ENCODE assay signal across 1 cellular context in the genomic region with DNA sequence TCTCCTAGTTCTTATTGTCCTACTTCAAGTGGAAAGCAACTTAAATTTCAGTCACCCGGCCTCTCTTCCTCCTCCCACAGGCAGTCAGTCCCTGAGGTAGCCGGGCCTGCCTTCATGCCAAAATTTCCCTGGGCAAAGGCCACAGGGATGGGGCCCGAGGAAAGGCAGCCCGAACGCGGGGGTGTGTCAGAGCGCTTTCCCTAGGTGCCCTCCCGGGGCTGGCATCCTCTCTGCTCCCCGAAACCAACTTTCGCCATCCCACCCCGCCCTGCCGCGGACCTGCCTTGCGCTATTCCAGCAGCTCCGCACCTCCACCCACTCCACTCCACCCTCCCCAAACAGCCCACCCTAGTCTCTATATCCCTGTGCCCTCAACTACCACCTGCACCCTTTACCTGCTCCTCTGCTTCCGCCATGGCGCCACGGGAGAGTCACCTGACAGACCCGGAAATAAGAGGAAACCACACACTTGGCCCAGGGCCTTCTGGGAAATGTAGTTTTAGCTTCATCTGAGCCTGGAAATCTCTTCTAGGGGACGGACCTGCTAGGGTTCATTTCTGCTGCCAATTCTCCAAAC.
TF ChIP-seq lines count a peak whose summit lies in the region.

A gene (minus strand): TSS at position 433 of the 577 bp plus-strand sequence. CDS start 17 bp downstream, at position 416.

TF ChIP-seq in HepG2, 621 proteins besides CTCF, POLR2A, EP300 and RAD21 (continued from another document):
- TF ChIP-seq ZNF136 (CRISPR knock-in tag; IDR thresholded peaks at IDR 0.05; ENCODE audit: low read depth) (no peak), ZFP37 (CRISPR knock-in tag; IDR thresholded peaks at IDR 0.05; ENCODE audit: borderline replicate concordance) (0 out of 2 replicates have a peak, but pooled peaks have one; percentile 24), ZBTB8A (CRISPR knock-in tag; IDR thresholded peaks at IDR 0.05; ENCODE audit: borderline replicate concordance, low read depth) (no peak), NCOA5 (CRISPR knock-in tag; IDR thresholded peaks at IDR 0.05) (no peak), MTA1 (CRISPR knock-in tag; IDR thresholded peaks at IDR 0.05; ENCODE audit: borderline replicate concordance) (no peak), ZFP1 (CRISPR knock-in tag; IDR thresholded peaks at IDR 0.05) (no peak), ZNF747 (CRISPR knock-in tag; IDR thresholded peaks at IDR 0.05; ENCODE audit: borderline replicate concordance) (0 out of 2 replicates have a peak, but pooled peaks have one; percentile 48), KLF13 (CRISPR knock-in tag; IDR thresholded peaks at IDR 0.05) (0 out of 2 replicates have a peak, but pooled peaks have one; percentile 57), RORA (CRISPR knock-in tag; IDR thresholded peaks at IDR 0.05) (no peak), DNMT1 (CRISPR knock-in tag; IDR thresholded peaks at IDR 0.05) (no peak), ZNF589 (CRISPR knock-in tag; conservative IDR thresholded peaks at IDR 0.05) (no peak), ZNF350 (CRISPR knock-in tag; IDR thresholded peaks at IDR 0.05; ENCODE audit: borderline replicate concordance, low read depth) (peak; percentile 64; the same call in 1 of the 2 replicates), NAIF1 (CRISPR knock-in tag; IDR thresholded peaks at IDR 0.05; ENCODE audit: borderline replicate concordance) (no peak), ZNF431 (CRISPR knock-in tag; IDR thresholded peaks at IDR 0.05; ENCODE audit: borderline replicate concordance, low read depth) (no peak), NBN (conservative IDR thresholded peaks at IDR 0.05) (no peak), ZKSCAN1 (IDR thresholded peaks at IDR 0.05; ENCODE audit: low read length) (no peak), ARID2 (CRISPR knock-in tag; IDR thresholded peaks at IDR 0.05; ENCODE audit: borderline replicate concordance) (no peak), TGIF2 (CRISPR knock-in tag; IDR thresholded peaks at IDR 0.05) (peak; percentile 33; the same call in 1 of the 2 replicates), ZNF772 (CRISPR knock-in tag; IDR thresholded peaks at IDR 0.05) (0 out of 2 replicates have a peak, but pooled peaks have one; percentile 66), TCF7 (IDR thresholded peaks at IDR 0.05; ENCODE audit: low read depth) (no peak), TARDBP (CRISPR knock-in tag; IDR thresholded peaks at IDR 0.05) (0 out of 2 replicates have a peak, but pooled peaks have one; percentile 42), ZNF230 (CRISPR knock-in tag; IDR thresholded peaks at IDR 0.05) (no peak), ZNF317 (CRISPR knock-in tag; IDR thresholded peaks at IDR 0.05) (no peak), FOXM1 (CRISPR knock-in tag; IDR thresholded peaks at IDR 0.05) (no peak), KAT8 (CRISPR knock-in tag; IDR thresholded peaks at IDR 0.05) (peak; percentile 94), GTF3A (CRISPR knock-in tag; conservative IDR thresholded peaks at IDR 0.05) (no peak)
- TF ChIP-seq, protein P1, sequence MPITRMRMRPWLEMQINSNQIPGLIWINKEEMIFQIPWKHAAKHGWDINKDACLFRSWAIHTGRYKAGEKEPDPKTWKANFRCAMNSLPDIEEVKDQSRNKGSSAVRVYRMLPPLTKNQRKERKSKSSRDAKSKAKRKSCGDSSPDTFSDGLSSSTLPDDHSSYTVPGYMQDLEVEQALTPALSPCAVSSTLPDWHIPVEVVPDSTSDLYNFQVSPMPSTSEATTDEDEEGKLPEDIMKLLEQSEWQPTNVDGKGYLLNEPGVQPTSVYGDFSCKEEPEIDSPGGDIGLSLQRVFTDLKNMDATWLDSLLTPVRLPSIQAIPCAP (CRISPR knock-in tag; IDR thresholded peaks at IDR 0.05; ENCODE audit: low read depth), result no peak
- TF ChIP-seq, protein P2, sequence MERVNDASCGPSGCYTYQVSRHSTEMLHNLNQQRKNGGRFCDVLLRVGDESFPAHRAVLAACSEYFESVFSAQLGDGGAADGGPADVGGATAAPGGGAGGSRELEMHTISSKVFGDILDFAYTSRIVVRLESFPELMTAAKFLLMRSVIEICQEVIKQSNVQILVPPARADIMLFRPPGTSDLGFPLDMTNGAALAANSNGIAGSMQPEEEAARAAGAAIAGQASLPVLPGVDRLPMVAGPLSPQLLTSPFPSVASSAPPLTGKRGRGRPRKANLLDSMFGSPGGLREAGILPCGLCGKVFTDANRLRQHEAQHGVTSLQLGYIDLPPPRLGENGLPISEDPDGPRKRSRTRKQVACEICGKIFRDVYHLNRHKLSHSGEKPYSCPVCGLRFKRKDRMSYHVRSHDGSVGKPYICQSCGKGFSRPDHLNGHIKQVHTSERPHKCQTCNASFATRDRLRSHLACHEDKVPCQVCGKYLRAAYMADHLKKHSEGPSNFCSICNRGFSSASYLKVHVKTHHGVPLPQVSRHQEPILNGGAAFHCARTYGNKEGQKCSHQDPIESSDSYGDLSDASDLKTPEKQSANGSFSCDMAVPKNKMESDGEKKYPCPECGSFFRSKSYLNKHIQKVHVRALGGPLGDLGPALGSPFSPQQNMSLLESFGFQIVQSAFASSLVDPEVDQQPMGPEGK (CRISPR knock-in tag; IDR thresholded peaks at IDR 0.05), result peak; percentile 11; the same call in 1 of the 2 replicates
- TF ChIP-seq, protein P3, sequence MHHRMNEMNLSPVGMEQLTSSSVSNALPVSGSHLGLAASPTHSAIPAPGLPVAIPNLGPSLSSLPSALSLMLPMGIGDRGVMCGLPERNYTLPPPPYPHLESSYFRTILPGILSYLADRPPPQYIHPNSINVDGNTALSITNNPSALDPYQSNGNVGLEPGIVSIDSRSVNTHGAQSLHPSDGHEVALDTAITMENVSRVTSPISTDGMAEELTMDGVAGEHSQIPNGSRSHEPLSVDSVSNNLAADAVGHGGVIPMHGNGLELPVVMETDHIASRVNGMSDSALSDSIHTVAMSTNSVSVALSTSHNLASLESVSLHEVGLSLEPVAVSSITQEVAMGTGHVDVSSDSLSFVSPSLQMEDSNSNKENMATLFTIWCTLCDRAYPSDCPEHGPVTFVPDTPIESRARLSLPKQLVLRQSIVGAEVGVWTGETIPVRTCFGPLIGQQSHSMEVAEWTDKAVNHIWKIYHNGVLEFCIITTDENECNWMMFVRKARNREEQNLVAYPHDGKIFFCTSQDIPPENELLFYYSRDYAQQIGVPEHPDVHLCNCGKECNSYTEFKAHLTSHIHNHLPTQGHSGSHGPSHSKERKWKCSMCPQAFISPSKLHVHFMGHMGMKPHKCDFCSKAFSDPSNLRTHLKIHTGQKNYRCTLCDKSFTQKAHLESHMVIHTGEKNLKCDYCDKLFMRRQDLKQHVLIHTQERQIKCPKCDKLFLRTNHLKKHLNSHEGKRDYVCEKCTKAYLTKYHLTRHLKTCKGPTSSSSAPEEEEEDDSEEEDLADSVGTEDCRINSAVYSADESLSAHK (CRISPR knock-in tag; IDR thresholded peaks at IDR 0.05; ENCODE audit: borderline replicate concordance), result no peak
- TF ChIP-seq, protein P4, sequence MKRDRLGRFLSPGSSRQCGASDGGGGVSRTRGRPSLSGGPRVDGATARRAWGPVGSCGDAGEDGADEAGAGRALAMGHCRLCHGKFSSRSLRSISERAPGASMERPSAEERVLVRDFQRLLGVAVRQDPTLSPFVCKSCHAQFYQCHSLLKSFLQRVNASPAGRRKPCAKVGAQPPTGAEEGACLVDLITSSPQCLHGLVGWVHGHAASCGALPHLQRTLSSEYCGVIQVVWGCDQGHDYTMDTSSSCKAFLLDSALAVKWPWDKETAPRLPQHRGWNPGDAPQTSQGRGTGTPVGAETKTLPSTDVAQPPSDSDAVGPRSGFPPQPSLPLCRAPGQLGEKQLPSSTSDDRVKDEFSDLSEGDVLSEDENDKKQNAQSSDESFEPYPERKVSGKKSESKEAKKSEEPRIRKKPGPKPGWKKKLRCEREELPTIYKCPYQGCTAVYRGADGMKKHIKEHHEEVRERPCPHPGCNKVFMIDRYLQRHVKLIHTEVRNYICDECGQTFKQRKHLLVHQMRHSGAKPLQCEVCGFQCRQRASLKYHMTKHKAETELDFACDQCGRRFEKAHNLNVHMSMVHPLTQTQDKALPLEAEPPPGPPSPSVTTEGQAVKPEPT (CRISPR knock-in tag; IDR thresholded peaks at IDR 0.05; ENCODE audit: low read depth), result 0 out of 2 replicates have a peak, but pooled peaks have one; percentile 37
- TF ChIP-seq, protein P5, sequence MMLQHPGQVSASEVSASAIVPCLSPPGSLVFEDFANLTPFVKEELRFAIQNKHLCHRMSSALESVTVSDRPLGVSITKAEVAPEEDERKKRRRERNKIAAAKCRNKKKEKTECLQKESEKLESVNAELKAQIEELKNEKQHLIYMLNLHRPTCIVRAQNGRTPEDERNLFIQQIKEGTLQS (CRISPR knock-in tag; IDR thresholded peaks at IDR 0.05), result no peak
- TF ChIP-seq, protein P6, sequence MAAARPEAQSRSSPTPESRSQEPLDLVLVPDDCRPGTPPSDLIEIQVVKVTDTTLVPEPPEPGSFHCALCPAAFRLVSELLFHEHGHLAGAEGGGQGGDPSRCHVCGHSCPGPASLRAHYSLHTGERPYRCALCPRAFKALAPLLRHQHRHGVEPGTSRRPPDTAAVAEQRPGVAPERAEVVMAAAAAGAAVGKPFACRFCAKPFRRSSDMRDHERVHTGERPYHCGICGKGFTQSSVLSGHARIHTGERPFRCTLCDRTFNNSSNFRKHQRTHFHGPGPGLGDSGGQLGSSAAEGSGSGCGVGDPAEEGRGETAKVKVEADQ (CRISPR knock-in tag; IDR thresholded peaks at IDR 0.05; ENCODE audit: borderline replicate concordance), result no peak
- TF ChIP-seq, protein P7, sequence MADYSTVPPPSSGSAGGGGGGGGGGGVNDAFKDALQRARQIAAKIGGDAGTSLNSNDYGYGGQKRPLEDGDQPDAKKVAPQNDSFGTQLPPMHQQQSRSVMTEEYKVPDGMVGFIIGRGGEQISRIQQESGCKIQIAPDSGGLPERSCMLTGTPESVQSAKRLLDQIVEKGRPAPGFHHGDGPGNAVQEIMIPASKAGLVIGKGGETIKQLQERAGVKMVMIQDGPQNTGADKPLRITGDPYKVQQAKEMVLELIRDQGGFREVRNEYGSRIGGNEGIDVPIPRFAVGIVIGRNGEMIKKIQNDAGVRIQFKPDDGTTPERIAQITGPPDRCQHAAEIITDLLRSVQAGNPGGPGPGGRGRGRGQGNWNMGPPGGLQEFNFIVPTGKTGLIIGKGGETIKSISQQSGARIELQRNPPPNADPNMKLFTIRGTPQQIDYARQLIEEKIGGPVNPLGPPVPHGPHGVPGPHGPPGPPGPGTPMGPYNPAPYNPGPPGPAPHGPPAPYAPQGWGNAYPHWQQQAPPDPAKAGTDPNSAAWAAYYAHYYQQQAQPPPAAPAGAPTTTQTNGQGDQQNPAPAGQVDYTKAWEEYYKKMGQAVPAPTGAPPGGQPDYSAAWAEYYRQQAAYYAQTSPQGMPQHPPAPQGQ (CRISPR knock-in tag; IDR thresholded peaks at IDR 0.05; ENCODE audit: borderline replicate concordance), result no peak
- TF ChIP-seq, protein P8, sequence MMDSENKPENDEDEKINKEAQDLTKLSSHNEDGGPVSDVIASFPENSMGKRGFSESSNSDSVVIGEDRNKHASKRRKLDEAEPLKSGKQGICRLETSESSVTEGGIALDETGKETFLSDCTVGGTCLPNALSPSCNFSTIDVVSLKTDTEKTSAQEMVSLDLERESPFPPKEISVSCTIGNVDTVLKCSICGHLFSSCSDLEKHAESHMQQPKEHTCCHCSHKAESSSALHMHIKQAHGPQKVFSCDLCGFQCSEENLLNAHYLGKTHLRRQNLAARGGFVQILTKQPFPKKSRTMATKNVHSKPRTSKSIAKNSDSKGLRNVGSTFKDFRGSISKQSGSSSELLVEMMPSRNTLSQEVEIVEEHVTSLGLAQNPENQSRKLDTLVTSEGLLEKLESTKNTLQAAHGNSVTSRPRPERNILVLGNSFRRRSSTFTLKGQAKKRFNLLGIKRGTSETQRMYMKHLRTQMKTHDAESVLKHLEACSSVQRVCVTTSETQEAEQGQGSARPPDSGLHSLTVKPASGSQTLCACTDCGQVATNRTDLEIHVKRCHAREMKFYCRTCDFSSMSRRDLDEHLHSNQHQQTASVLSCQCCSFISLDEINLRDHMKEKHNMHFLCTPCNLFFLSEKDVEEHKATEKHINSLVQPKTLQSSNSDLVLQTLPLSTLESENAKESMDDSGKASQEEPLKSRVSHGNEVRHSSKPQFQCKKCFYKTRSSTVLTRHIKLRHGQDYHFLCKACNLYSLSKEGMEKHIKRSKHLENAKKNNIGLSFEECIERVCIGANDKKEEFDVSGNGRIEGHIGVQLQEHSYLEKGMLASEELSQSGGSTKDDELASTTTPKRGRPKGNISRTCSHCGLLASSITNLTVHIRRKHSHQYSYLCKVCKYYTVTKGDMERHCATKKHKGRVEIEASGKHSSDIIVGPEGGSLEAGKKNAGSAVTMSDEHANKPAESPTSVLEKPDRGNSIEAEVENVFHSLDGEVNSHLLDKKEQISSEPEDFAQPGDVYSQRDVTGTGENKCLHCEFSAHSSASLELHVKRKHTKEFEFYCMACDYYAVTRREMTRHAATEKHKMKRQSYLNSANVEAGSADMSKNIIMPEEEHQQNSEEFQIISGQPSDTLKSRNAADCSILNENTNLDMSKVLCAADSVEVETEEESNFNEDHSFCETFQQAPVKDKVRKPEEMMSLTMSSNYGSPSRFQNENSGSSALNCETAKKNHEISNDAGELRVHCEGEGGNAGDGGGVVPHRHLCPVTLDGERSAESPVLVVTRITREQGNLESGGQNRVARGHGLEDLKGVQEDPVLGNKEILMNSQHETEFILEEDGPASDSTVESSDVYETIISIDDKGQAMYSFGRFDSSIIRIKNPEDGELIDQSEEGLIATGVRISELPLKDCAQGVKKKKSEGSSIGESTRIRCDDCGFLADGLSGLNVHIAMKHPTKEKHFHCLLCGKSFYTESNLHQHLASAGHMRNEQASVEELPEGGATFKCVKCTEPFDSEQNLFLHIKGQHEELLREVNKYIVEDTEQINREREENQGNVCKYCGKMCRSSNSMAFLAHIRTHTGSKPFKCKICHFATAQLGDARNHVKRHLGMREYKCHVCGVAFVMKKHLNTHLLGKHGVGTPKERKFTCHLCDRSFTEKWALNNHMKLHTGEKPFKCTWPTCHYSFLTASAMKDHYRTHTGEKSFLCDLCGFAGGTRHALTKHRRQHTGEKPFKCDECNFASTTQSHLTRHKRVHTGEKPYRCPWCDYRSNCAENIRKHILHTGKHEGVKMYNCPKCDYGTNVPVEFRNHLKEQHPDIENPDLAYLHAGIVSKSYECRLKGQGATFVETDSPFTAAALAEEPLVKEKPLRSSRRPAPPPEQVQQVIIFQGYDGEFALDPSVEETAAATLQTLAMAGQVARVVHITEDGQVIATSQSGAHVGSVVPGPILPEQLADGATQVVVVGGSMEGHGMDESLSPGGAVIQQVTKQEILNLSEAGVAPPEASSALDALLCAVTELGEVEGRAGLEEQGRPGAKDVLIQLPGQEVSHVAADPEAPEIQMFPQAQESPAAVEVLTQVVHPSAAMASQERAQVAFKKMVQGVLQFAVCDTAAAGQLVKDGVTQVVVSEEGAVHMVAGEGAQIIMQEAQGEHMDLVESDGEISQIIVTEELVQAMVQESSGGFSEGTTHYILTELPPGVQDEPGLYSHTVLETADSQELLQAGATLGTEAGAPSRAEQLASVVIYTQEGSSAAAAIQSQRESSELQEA (CRISPR knock-in tag; IDR thresholded peaks at IDR 0.05; ENCODE audit: not compliant biosample characterization), result no peak
- TF ChIP-seq, protein P9, sequence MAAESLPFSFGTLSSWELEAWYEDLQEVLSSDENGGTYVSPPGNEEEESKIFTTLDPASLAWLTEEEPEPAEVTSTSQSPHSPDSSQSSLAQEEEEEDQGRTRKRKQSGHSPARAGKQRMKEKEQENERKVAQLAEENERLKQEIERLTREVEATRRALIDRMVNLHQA (CRISPR knock-in tag; IDR thresholded peaks at IDR 0.05), result no peak
- TF ChIP-seq, protein P10, sequence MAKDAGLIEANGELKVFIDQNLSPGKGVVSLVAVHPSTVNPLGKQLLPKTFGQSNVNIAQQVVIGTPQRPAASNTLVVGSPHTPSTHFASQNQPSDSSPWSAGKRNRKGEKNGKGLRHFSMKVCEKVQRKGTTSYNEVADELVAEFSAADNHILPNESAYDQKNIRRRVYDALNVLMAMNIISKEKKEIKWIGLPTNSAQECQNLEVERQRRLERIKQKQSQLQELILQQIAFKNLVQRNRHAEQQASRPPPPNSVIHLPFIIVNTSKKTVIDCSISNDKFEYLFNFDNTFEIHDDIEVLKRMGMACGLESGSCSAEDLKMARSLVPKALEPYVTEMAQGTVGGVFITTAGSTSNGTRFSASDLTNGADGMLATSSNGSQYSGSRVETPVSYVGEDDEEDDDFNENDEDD (CRISPR knock-in tag; IDR thresholded peaks at IDR 0.05; ENCODE audit: borderline replicate concordance), result no peak; the same call in 1 of the 2 replicates
